Comparison of ENCODE assay signal across 1 cellular context in genomic region chr9:72427801-72428200, GRCh38.
TF ChIP-seq lines count a peak whose summit lies in the region.

No MANE protein-coding gene starts in this region.

TF ChIP-seq in SK-N-SH treated with all-trans-retinoic acid at 6 μM for 48 hours, 23 proteins besides CTCF, POLR2A, EP300 and RAD21 (continued from another document):
- TF ChIP-seq ARNTL (CRISPR knock-in tag; IDR thresholded peaks at IDR 0.05; ENCODE audit: borderline replicate concordance, low read depth) (no peak), PATZ1 (CRISPR knock-in tag; IDR thresholded peaks at IDR 0.05; ENCODE audit: borderline replicate concordance) (no peak), ISL1 (CRISPR knock-in tag; IDR thresholded peaks at IDR 0.05) (no peak), SNAI2 (CRISPR knock-in tag; IDR thresholded peaks at IDR 0.05) (no peak), GLIS3 (CRISPR knock-in tag; IDR thresholded peaks at IDR 0.05) (no peak), BACH2 (CRISPR knock-in tag; IDR thresholded peaks at IDR 0.05; ENCODE audit: borderline replicate concordance) (no peak), CSRNP3 (CRISPR knock-in tag; IDR thresholded peaks at IDR 0.05) (no peak)
- TF ChIP-seq, protein P1, sequence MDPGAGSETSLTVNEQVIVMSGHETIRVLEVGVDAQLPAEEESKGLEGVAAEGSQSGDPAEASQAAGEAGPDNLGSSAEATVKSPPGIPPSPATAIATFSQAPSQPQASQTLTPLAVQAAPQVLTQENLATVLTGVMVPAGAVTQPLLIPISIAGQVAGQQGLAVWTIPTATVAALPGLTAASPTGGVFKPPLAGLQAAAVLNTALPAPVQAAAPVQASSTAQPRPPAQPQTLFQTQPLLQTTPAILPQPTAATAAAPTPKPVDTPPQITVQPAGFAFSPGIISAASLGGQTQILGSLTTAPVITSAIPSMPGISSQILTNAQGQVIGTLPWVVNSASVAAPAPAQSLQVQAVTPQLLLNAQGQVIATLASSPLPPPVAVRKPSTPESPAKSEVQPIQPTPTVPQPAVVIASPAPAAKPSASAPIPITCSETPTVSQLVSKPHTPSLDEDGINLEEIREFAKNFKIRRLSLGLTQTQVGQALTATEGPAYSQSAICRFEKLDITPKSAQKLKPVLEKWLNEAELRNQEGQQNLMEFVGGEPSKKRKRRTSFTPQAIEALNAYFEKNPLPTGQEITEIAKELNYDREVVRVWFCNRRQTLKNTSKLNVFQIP (CRISPR knock-in tag; IDR thresholded peaks at IDR 0.05; ENCODE audit: borderline replicate concordance, low read depth), result no peak
